18 cellular contexts compared by ENCODE assay signal in the genomic region with DNA sequence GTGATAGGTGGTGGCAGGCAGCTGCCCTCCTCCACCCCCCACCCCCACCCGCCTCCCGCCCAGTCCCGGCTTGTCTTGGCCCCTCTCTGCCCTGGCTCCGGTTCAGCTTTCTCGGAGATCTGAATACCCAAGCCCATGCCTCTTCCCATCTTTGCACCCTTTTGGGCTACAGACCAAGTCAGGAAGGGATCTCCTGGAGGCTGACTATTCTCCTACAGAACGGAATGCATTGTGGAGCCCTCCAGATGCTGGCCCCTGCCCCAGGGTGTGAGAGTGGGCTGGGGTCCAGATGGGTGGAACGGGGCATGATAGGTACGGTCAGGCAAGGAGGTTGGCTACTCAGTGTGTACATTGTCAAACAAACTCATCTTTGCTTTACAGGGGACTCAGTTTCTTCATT.
A peak's percentile ranks its signal among the peaks of the same experiment; 100 is the strongest.
DNase-seq lines count a peak whose midpoint lies in the region; ATAC-seq and TF ChIP-seq lines count a peak whose summit lies in the region.
"Had no signal": no experiment of that assay in that cellular context is flagged by ENCODE, and none has a peak within 500 bp of the region (broad histone marks: within the 10 kb centered on the region; RNA-seq: fewer than 3 reads in every experiment).

No MANE protein-coding gene starts in this region.

- H3K27me3 ChIP-seq in esophagus muscularis mucosa (peaks cover 0 to 16% (median 0%) of the 10 kb centered on the region in 4 donors), vagina (no peaks in the 10 kb centered on the region), foreskin keratinocyte (no peaks in the 10 kb centered on the region)
- H3K27me3 ChIP-seq: BLaER1 had no signal

- H3K9me3 ChIP-seq in esophagus muscularis mucosa (peaks cover 0 to 4% (median 0%) of the 10 kb centered on the region in 4 donors), vagina (no peaks in the 10 kb centered on the region)
- H3K9me3 ChIP-seq: Caco-2, HAP-1 had no signal

- H3K36me3 Mint-ChIP-seq in T-helper 2 cell treated with Interferon-gamma antibody and Interleukin-4, amounts not matched to agents 5 μg/mL and 100 μg/mL, for 36 hours (ENCODE audit: low read depth), result no peaks in the 10 kb centered on the region
- H3K36me3 Mint-ChIP-seq: CD4-positive, CD25-positive, alpha-beta regulatory T cell; CD8-positive, alpha-beta T cell had no signal

- H3K27ac ChIP-seq in esophagus muscularis mucosa (replicated peaks in 1 of 4) (no peak overlapping the region), vagina (no peak overlapping the region), foreskin keratinocyte (no peak overlapping the region)
- H3K27ac ChIP-seq: 22Rv1, BLaER1, C4-2B, GM23248 had no signal

- no peak for TF ChIP-seq EP300 in esophagus muscularis mucosa (IDR thresholded peaks at IDR 0.05)

- H3K4me3 Mint-ChIP-seq in T-helper 2 cell treated with Interferon-gamma antibody and Interleukin-4, amounts not matched to agents 5 μg/mL and 100 μg/mL, for 36 hours, result no peak overlapping the region
- H3K4me3 Mint-ChIP-seq: B cell; CD4-positive, CD25-positive, alpha-beta regulatory T cell; CD8-positive, alpha-beta T cell; HFFc6 had no signal

- H3K4me3 ChIP-seq in esophagus muscularis mucosa, result no peak overlapping the region
- H3K4me3 ChIP-seq in vagina, result no peak overlapping the region
- H3K4me3 ChIP-seq: BLaER1, GM23248, HAP-1 had no signal

- H3K27me3 Mint-ChIP-seq in T-helper 2 cell treated with Interferon-gamma antibody and Interleukin-4, amounts not matched to agents 5 μg/mL and 100 μg/mL, for 36 hours (ENCODE audit: low read depth), result peaks cover 2% of the 10 kb centered on the region
- H3K27me3 Mint-ChIP-seq: CD4-positive, CD25-positive, alpha-beta regulatory T cell had no signal

- no peak for ATAC-seq in foreskin keratinocyte
- no peak for ATAC-seq in HG03565 (IDR thresholded peaks at IDR 0.05; ENCODE audit: unreplicated experiment)
- ATAC-seq: CD8-positive, alpha-beta T cell had no signal

- DNase-seq in T-helper 2 cell treated with Interferon-gamma antibody and Interleukin-4, amounts not matched to agents 5 μg/mL and 100 μg/mL, for 36 hours (ENCODE audit: low spot score), result no peak
- DNase-seq in T-helper 2 cell (no peak), esophagus muscularis mucosa (ENCODE audit: extremely low spot score) (peak; percentile 70), vagina (ENCODE audit: extremely low spot score in 2 of 2) (peak; percentile 37 to 84), foreskin keratinocyte (no peak)
- DNase-seq: Caco-2; CD4-positive, CD25-positive, alpha-beta regulatory T cell; CD8-positive, alpha-beta T cell; DMS153; DND-41; GM23248; HFFc6 had no signal

- TF ChIP-seq CTCF in esophagus muscularis mucosa (IDR thresholded peaks at IDR 0.05), result no peak
- TF ChIP-seq CTCF in vagina (IDR thresholded peaks at IDR 0.05), result no peak
- no peak for TF ChIP-seq CTCF in foreskin keratinocyte (conservative IDR thresholded peaks at IDR 0.05)

- TF ChIP-seq POLR2A in esophagus muscularis mucosa (IDR thresholded peaks at IDR 0.05; ENCODE audit: low read depth) (no peak), vagina (IDR thresholded peaks at IDR 0.05) (no peak)

- peak overlapping the region; percentile 20 for H3K27ac Mint-ChIP-seq in T-helper 2 cell treated with Interferon-gamma antibody and Interleukin-4, amounts not matched to agents 5 μg/mL and 100 μg/mL, for 36 hours
- H3K27ac Mint-ChIP-seq: B cell; CD4-positive, CD25-positive, alpha-beta regulatory T cell; CD8-positive, alpha-beta T cell; HFFc6 had no signal

- peaks cover 21% of the 10 kb centered on the region for H3K4me1 Mint-ChIP-seq in T-helper 2 cell treated with Interferon-gamma antibody and Interleukin-4, amounts not matched to agents 5 μg/mL and 100 μg/mL, for 36 hours (ENCODE audit: low read depth)
- H3K4me1 Mint-ChIP-seq: B cell had no signal

- H3K36me3 ChIP-seq in esophagus muscularis mucosa (no peaks in the 10 kb centered on the region), vagina (no peaks in the 10 kb centered on the region)
- H3K36me3 ChIP-seq: BLaER1, HAP-1 had no signal

- intact Hi-C loops in esophagus muscularis mucosa (cut with DNase I) (no loop called here), vagina (cut with DNase I) (no loop called here)

- no peaks in the 10 kb centered on the region for H3K4me1 ChIP-seq in esophagus muscularis mucosa
- no peaks in the 10 kb centered on the region for H3K4me1 ChIP-seq in vagina
- H3K4me1 ChIP-seq in foreskin keratinocyte, result no peaks in the 10 kb centered on the region
- H3K4me1 ChIP-seq: Caco-2, HAP-1 had no signal

- WGBS in esophagus muscularis mucosa, result 54% methylated on average over 6 of the region's 8 CpGs

- H3K9me3 Mint-ChIP-seq in T-helper 2 cell treated with Interferon-gamma antibody and Interleukin-4, amounts not matched to agents 5 μg/mL and 100 μg/mL, for 36 hours, result no peaks in the 10 kb centered on the region
- H3K9me3 Mint-ChIP-seq: CD8-positive, alpha-beta T cell had no signal

Comparison
In these comparisons a context has a peak if more than half of its experiments do, and no peak if none do; other contexts are left out.
1. DNase-seq: peak in esophagus muscularis mucosa (single experiment) and vagina (2 of 2); none in T-helper 2 cell treated with Interferon-gamma antibody and Interleukin-4, amounts not matched to agents 5 μg/mL and 100 μg/mL, for 36 hours (single experiment), T-helper 2 cell (0 of 5) and foreskin keratinocyte (0 of 2).